In genomic region chr1:67722292-67722944, GRCh38 we compare ENCODE assay signal across 1 cellular context.
TF ChIP-seq lines count a peak whose summit lies in the region.

No MANE protein-coding gene starts in this region.

TF ChIP-seq in endothelial cell of umbilical vein, 7 proteins besides CTCF, POLR2A, EP300 and RAD21:
- TF ChIP-seq POLR2AphosphoS5 (IDR thresholded peaks at IDR 0.05; ENCODE audit: insufficient read depth, low read depth, low read length) (no peak), MYC (IDR thresholded peaks at IDR 0.05; ENCODE audit: low read depth, low read length) (no peak), EZH2 (IDR thresholded peaks at IDR 0.05; ENCODE audit: borderline replicate concordance, low read depth, low read length, severe bottlenecking) (no peak), FOS (IDR thresholded peaks at IDR 0.05; ENCODE audit: borderline replicate concordance, insufficient read depth, low read length) (no peak), GATA2 (IDR thresholded peaks at IDR 0.05; ENCODE audit: insufficient read depth, insufficient read length, low read depth, low read length) (no peak), JUN (IDR thresholded peaks at IDR 0.05; ENCODE audit: borderline replicate concordance, insufficient read depth, insufficient read length, low read depth) (no peak)
- TF ChIP-seq, protein P1, sequence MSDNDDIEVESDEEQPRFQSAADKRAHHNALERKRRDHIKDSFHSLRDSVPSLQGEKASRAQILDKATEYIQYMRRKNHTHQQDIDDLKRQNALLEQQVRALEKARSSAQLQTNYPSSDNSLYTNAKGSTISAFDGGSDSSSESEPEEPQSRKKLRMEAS (IDR thresholded peaks at IDR 0.05; ENCODE audit: insufficient read depth, insufficient read length) = no peak
